ENCODE assay signal across 1 cellular context in genomic region chr1:22592919-22593790, GRCh38.
TF ChIP-seq lines count a peak whose summit lies in the region.

No MANE protein-coding gene starts in this region.

TF ChIP-seq in K562, 482 proteins besides CTCF, POLR2A, EP300 and RAD21:
- no peak for TF ChIP-seq ILK (tag; IDR thresholded peaks at IDR 0.05; ENCODE audit: borderline replicate concordance, low read depth)
- TF ChIP-seq BHLHE40 (IDR thresholded peaks at IDR 0.05; ENCODE audit: low read length): no peak
- 0 out of 2 replicates have a peak, but pooled peaks have one; percentile 23 for TF ChIP-seq ATF2 (CRISPR knock-in tag; IDR thresholded peaks at IDR 0.05)
